In genomic region chr5:123810911-123811310, GRCh38 we compare ENCODE assay signal across 1 cellular context.
TF ChIP-seq lines count a peak whose summit lies in the region.

No MANE protein-coding gene starts in this region.

TF ChIP-seq in H1, 55 proteins besides CTCF, POLR2A, EP300 and RAD21:
- TF ChIP-seq CHD7 (IDR thresholded peaks at IDR 0.05; ENCODE audit: insufficient replicate concordance, low read length) (no peak), BCL11A (IDR thresholded peaks at IDR 0.05; ENCODE audit: low read depth in 2 of 2, low read length in 2 of 2) (no peak), NRF1 (IDR thresholded peaks at IDR 0.05; ENCODE audit: low read depth, low read length) (no peak), RFX5 (IDR thresholded peaks at IDR 0.05; ENCODE audit: borderline replicate concordance, low read depth, low read length) (no peak), JUN (IDR thresholded peaks at IDR 0.05; ENCODE audit: low read depth, low read length) (no peak), TEAD4 (IDR thresholded peaks at IDR 0.05; ENCODE audit: low read depth, low read length) (no peak), ATF2 (IDR thresholded peaks at IDR 0.05; ENCODE audit: low read length) (no peak), CHD2 (IDR thresholded peaks at IDR 0.05; ENCODE audit: low read length) (no peak), EZH2 (IDR thresholded peaks at IDR 0.05; ENCODE audit: low read depth, low read length, severe bottlenecking) (no peak), TCF12 (IDR thresholded peaks at IDR 0.05; ENCODE audit: low read depth, low read length) (no peak), ZNF274 (IDR thresholded peaks at IDR 0.05; ENCODE audit: borderline replicate concordance, extremely low read depth, low read length) (no peak), RNF2 (IDR thresholded peaks at IDR 0.05; ENCODE audit: borderline replicate concordance, low read depth, low read length, missing control alignments, poor library complexity, severe bottlenecking) (no peak), YY1 (IDR thresholded peaks at IDR 0.05; ENCODE audit: low read depth, low read length) (no peak)
